ENCODE assay signal across 10 cellular contexts in genomic region chr2:26696352-26696816, GRCh38. TPM values are rescaled to one million over a fixed set of nuclear protein-coding genes. Genes with fewer than 3 reads are reported as not detected.
DNase-seq lines count a peak whose midpoint lies in the region; ATAC-seq and TF ChIP-seq lines count a peak whose summit lies in the region.
"Had no signal": no experiment of that assay in that cellular context is flagged by ENCODE, and none has a peak within 500 bp of the region (broad histone marks: within the 10 kb centered on the region; RNA-seq: fewer than 3 reads in every experiment).

No MANE protein-coding gene starts in this region.

- in situ Hi-C loops in astrocyte of the spinal cord (cut with HindIII; ENCODE audit: low sequenced_read_pairs), result no loop called here

- H3K9me3 Mint-ChIP-seq in naive thymus-derived CD4-positive, alpha-beta T cell, result peaks cover 0 to 14% (median 0%) of the 10 kb centered on the region in 11 donors

- H3K36me3 ChIP-seq in left lung, result no peaks in the 10 kb centered on the region
- H3K36me3 ChIP-seq in Peyer's patch, result no peaks in the 10 kb centered on the region
- H3K36me3 ChIP-seq in right lobe of liver, result no peaks in the 10 kb centered on the region
- no peaks in the 10 kb centered on the region for H3K36me3 ChIP-seq in naive thymus-derived CD4-positive, alpha-beta T cell (ENCODE audit: control insufficient read depth in 2 of 3, insufficient read depth in 3 of 3, low read length in 3 of 3)

- H3K4me1 ChIP-seq in left lung (peaks cover 6 to 12% of the 10 kb centered on the region in 2 donors), Peyer's patch (peaks cover 0 to 8% (median 3%) of the 10 kb centered on the region in 4 donors), right lobe of liver (peaks cover 0 to 9% (median 0%) of the 10 kb centered on the region in 4 donors)
- no peaks in the 10 kb centered on the region for H3K4me1 ChIP-seq in naive thymus-derived CD4-positive, alpha-beta T cell (ENCODE audit: control insufficient read depth in 2 of 2, insufficient read depth in 2 of 2, low read length in 2 of 2)

- no peak overlapping the region for H3K27ac ChIP-seq in left lung
- no peak overlapping the region for H3K27ac ChIP-seq in Peyer's patch
- H3K27ac ChIP-seq in right lobe of liver, result no peak overlapping the region
- no peak overlapping the region for H3K27ac ChIP-seq in naive thymus-derived CD4-positive, alpha-beta T cell (ENCODE audit: low read depth, low read length)

- peaks cover 49 to 70% (median 62%) of the 10 kb centered on the region in 5 donors for H3K27me3 Mint-ChIP-seq in naive thymus-derived CD4-positive, alpha-beta T cell

- DNase-seq in COLO829 (ENCODE audit: low spot score), result peak; percentile 9
- DNase-seq in HT1080 (ENCODE audit: low read depth), result peak; percentile 98
- peak; percentile 87 for DNase-seq in astrocyte of the spinal cord (ENCODE audit: low read depth, low spot score)
- no peak for DNase-seq in left lung
- DNase-seq in Peyer's patch, result no peak
- no peak for DNase-seq in right lobe of liver
- no peak for DNase-seq in naive thymus-derived CD4-positive, alpha-beta T cell
- DNase-seq: NCI-H2171 had no signal

- TF ChIP-seq POLR2A in Peyer's patch (IDR thresholded peaks at IDR 0.05), result no peak
- TF ChIP-seq POLR2A in right lobe of liver (IDR thresholded peaks at IDR 0.05), result no peak

- peaks cover 0 to 11% (median 4%) of the 10 kb centered on the region in 7 donors for H3K4me1 Mint-ChIP-seq in naive thymus-derived CD4-positive, alpha-beta T cell

- no peak overlapping the region for H3K4me3 Mint-ChIP-seq in naive thymus-derived CD4-positive, alpha-beta T cell

- H3K4me3 ChIP-seq in astrocyte of the spinal cord (ENCODE audit: low read depth, low read length), result no peak overlapping the region
- H3K4me3 ChIP-seq in left lung, result no peak overlapping the region
- H3K4me3 ChIP-seq in Peyer's patch, result no peak overlapping the region
- H3K4me3 ChIP-seq in right lobe of liver, result no peak overlapping the region
- H3K4me3 ChIP-seq in naive thymus-derived CD4-positive, alpha-beta T cell (ENCODE audit: low read length), result no peak overlapping the region

- POLR2A ChIA-PET in naive thymus-derived CD4-positive, alpha-beta T cell (lab: Charles Lee), result no interaction called here

- H3K27me3 ChIP-seq in left lung (peaks cover 17 to 88% of the 10 kb centered on the region in 2 donors), Peyer's patch (peaks cover 0 to 8% of the 10 kb centered on the region in 2 donors), right lobe of liver (peaks cover 6 to 8% of the 10 kb centered on the region in 2 donors)
- peaks cover 5 to 23% of the 10 kb centered on the region in 2 donors for H3K27me3 ChIP-seq in naive thymus-derived CD4-positive, alpha-beta T cell (ENCODE audit: control insufficient read depth in 2 of 2, insufficient read depth in 2 of 2, low read length in 2 of 2)

- peaks cover 0 to 7% (median 0%) of the 10 kb centered on the region in 5 donors for H3K36me3 Mint-ChIP-seq in naive thymus-derived CD4-positive, alpha-beta T cell

- peak; percentile 12 for ATAC-seq in left lung
- no peak for ATAC-seq in GM21360 (IDR thresholded peaks at IDR 0.05; ENCODE audit: unreplicated experiment)
- no peak for ATAC-seq in right lobe of liver
- no peak for ATAC-seq in naive thymus-derived CD4-positive, alpha-beta T cell

- no peak for TF ChIP-seq CTCF in astrocyte of the spinal cord (IDR thresholded peaks at IDR 0.05; ENCODE audit: low read depth, low read length)
- TF ChIP-seq CTCF in left lung (IDR thresholded peaks at IDR 0.05), result no peak
- TF ChIP-seq CTCF in Peyer's patch (IDR thresholded peaks at IDR 0.05), result no peak
- no peak for TF ChIP-seq CTCF in right lobe of liver (IDR thresholded peaks at IDR 0.05)

- no peak overlapping the region for H3K27ac Mint-ChIP-seq in naive thymus-derived CD4-positive, alpha-beta T cell

- intact Hi-C loops in left lung (cut with DNase I) (no loop called here), right lobe of liver (cut with DNase I) (no loop called here)
- intact Hi-C loops in naive thymus-derived CD4-positive, alpha-beta T cell (cut with micrococcal nuclease), result no loop called here

- CTCF ChIA-PET in naive thymus-derived CD4-positive, alpha-beta T cell (lab: Charles Lee), result no interaction called here

- 36% methylated on average over 3 of the region's 3 CpGs for WGBS in right lobe of liver (ENCODE audit: insufficient coverage, low coverage, low lambda C conversion rate, missing lambda C conversion rate)

- H3K9me3 ChIP-seq in left lung (no peaks in the 10 kb centered on the region), Peyer's patch (no peaks in the 10 kb centered on the region), right lobe of liver (no peaks in the 10 kb centered on the region)
- H3K9me3 ChIP-seq in naive thymus-derived CD4-positive, alpha-beta T cell (ENCODE audit: control insufficient read depth in 2 of 3, low read length in 3 of 3), result no peaks in the 10 kb centered on the region

RNA-seq across cellular contexts. Expression of gene KCNK3, which starts 3.9 kb away (rescaled TPM):
- total RNA-seq in HT1080 (2014; rRNA removed; shearing (Covaris generic)), result not detected in 2 replicates
- not detected in 2 replicates for polyA plus RNA-seq in HT1080 (2015; cell fraction: cytosol; rRNA removed)
- not detected in 2 replicates for polyA plus RNA-seq in HT1080 (2015; cell fraction: nucleus; rRNA removed)
- total RNA-seq in left lung (10 to 100 TPM; 17.8 to 24.1 TPM), Peyer's patch (1 to 10 TPM in 2 of 4 donors, under 1 TPM in 2; 0.76 to 1.6 (median 0.94) TPM), right lobe of liver (under 1 TPM; 0.18 to 0.43 (median 0.33) TPM)
- not detected for total RNA-seq in naive thymus-derived CD4-positive, alpha-beta T cell
- polyA plus RNA-seq in naive thymus-derived CD4-positive, alpha-beta T cell, result not detected
- polyA plus RNA-seq: fibroblast of lung had no signal

RNA-seq across cellular contexts. Expression of gene CIB4, which starts 55.2 kb away (rescaled TPM):
- total RNA-seq in HT1080 (2014; rRNA removed; shearing (Covaris generic)), result not detected in 2 replicates
- not detected in 2 replicates for polyA plus RNA-seq in HT1080 (2015; cell fraction: cytosol; rRNA removed)
- not detected in 2 replicates for polyA plus RNA-seq in HT1080 (2015; cell fraction: nucleus; rRNA removed)
- not detected for total RNA-seq in left lung
- total RNA-seq in Peyer's patch, result not detected
- not detected for total RNA-seq in right lobe of liver
- not detected for total RNA-seq in naive thymus-derived CD4-positive, alpha-beta T cell
- polyA plus RNA-seq in naive thymus-derived CD4-positive, alpha-beta T cell, result not detected
- total RNA-seq: fibroblast of lung had no signal
- polyA plus RNA-seq: fibroblast of lung had no signal

Comparison
In these comparisons a context has a peak if more than half of its experiments do, and no peak if none do; other contexts are left out.
1. DNase-seq: peak in COLO829 (single experiment), HT1080 (single experiment) and astrocyte of the spinal cord (single experiment); none in left lung (0 of 2), Peyer's patch (0 of 3), right lobe of liver (0 of 3) and naive thymus-derived CD4-positive, alpha-beta T cell (0 of 9).
2. RNA of gene KCNK3, which starts 3.9 kb away (total RNA-seq): 17.8 to 24.1 TPM in left lung; 0.76 to 1.6 TPM in Peyer's patch, 0.18 to 0.43 TPM in right lobe of liver, not detected in HT1080 and not detected in naive thymus-derived CD4-positive, alpha-beta T cell; every median in the first group is over 4 times any median in the second.